ENCODE assay signal across 7 cellular contexts in the genomic region with DNA sequence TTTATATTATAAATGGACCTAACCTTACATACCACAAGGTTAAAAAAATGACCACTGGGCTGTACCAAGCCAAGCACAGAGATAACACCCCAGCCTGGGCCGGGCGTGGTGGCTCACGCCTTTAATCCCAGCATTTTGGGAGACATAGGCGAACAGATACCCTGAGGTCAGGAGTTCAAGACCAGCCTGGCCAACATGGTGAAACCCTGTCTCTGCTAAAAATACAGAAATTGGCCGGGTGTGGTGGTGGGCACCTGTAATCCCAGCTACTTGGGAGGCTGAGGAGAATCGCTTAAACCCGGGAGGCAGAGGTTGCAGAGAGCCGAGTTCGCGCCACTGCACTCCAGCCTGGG. TPM values are rescaled to one million over a fixed set of nuclear protein-coding genes. Genes with fewer than 3 reads are reported as not detected.
DNase-seq lines count a peak whose midpoint lies in the region; ATAC-seq, FAIRE-seq and TF ChIP-seq lines count a peak whose summit lies in the region.
"Not testable (repeated sequence)": the region's sequence is repeated elsewhere in the genome, so short reads cannot be mapped to it uniquely, and the experiment has no call there.

No MANE protein-coding gene starts in this region.

- peaks cover 14% of the 10 kb centered on the region; the same call in 1 of the 2 replicates for H3K79me2 ChIP-seq in PC-9 (ENCODE audit: low read depth)
- H3K79me2 ChIP-seq in hepatocyte: peaks cover 19% of the 10 kb centered on the region

- H3K27me3 Mint-ChIP-seq in activated naive CD4-positive, alpha-beta T cell treated with anti-CD3 and anti-CD28 coated beads, Interleukin-2, amount 10 ng/mL, durations not matched to agents 7 days and 5 days; dendritic cell treated with granulocyte-macrophage colony-stimulating factor and Interleukin-4, amounts not matched to agents 40 ng/mL and 50 ng/mL, for 4 days; naive B cell: not testable (repeated sequence)

- H3K36me3 Mint-ChIP-seq in activated naive CD4-positive, alpha-beta T cell treated with anti-CD3 and anti-CD28 coated beads, Interleukin-2, amount 10 ng/mL, durations not matched to agents 7 days and 5 days: peaks cover 47% of the 10 kb centered on the region
- peaks cover 47% of the 10 kb centered on the region for H3K36me3 Mint-ChIP-seq in dendritic cell treated with granulocyte-macrophage colony-stimulating factor and Interleukin-4, amounts not matched to agents 40 ng/mL and 50 ng/mL, for 4 days (ENCODE audit: low read depth)
- peaks cover 8 to 15% of the 10 kb centered on the region in 2 donors for H3K36me3 Mint-ChIP-seq in naive B cell

- POLR2A ChIA-PET in PC-9 (lab: Charles Lee; ENCODE audit: unreplicated experiment): interaction anchor here (0.6 to 0.7 kb wide), 2 partner anchors 154 to 181 kb away, joined by 3 to 7 read pairs; a partner anchor contains a TSS

- peak overlapping the region; percentile 99 for H3K27ac Mint-ChIP-seq in activated naive CD4-positive, alpha-beta T cell treated with anti-CD3 and anti-CD28 coated beads, Interleukin-2, amount 10 ng/mL, durations not matched to agents 7 days and 5 days
- H3K27ac Mint-ChIP-seq in dendritic cell treated with granulocyte-macrophage colony-stimulating factor and Interleukin-4, amounts not matched to agents 40 ng/mL and 50 ng/mL, for 4 days: peak overlapping the region; percentile 95
- H3K27ac Mint-ChIP-seq in naive B cell: peak overlapping the region; percentile 96 to 99 (median 98)

- intact Hi-C loops in PC-9 (cut with micrococcal nuclease; ENCODE audit: unreplicated experiment): not testable (repeated sequence)
- intact Hi-C loops in dendritic cell treated with granulocyte-macrophage colony-stimulating factor and Interleukin-4, amounts not matched to agents 40 ng/mL and 50 ng/mL, for 4 days (cut with micrococcal nuclease): loop anchor here (5.0 kb wide), 1 partner anchor 548 kb away; a partner anchor contains a TSS

- peaks cover 35% of the 10 kb centered on the region for H3K9me3 Mint-ChIP-seq in activated naive CD4-positive, alpha-beta T cell treated with anti-CD3 and anti-CD28 coated beads, Interleukin-2, amount 10 ng/mL, durations not matched to agents 7 days and 5 days
- peaks cover 35% of the 10 kb centered on the region for H3K9me3 Mint-ChIP-seq in dendritic cell treated with granulocyte-macrophage colony-stimulating factor and Interleukin-4, amounts not matched to agents 40 ng/mL and 50 ng/mL, for 4 days
- H3K9me3 Mint-ChIP-seq in naive B cell: peaks cover 5 to 76% (median 29%) of the 10 kb centered on the region in 7 donors

- not testable (repeated sequence) for H3K36me3 ChIP-seq in PC-9 (ENCODE audit: low read depth); hepatocyte (replicated peaks; ENCODE audit: insufficient read depth, low read depth); small intestine (ENCODE audit: control insufficient read depth in 2 of 2, insufficient read depth in 2 of 2, low read length in 2 of 2)

- not testable (repeated sequence) for ATAC-seq in naive B cell (ENCODE audit: low read depth in 2 of 2)

- not testable (repeated sequence) for H3K27ac ChIP-seq in PC-9
- H3K27ac ChIP-seq in hepatocyte: peak overlapping the region; percentile 98
- peak overlapping the region; percentile 53 to 98 for H3K27ac ChIP-seq in small intestine (ENCODE audit: low read depth in 1 of 2, low read length in 1 of 2)

- H4K20me1 ChIP-seq in PC-9 (ENCODE audit: insufficient read depth); hepatocyte (ENCODE audit: insufficient read depth, poor library complexity, severe bottlenecking): not testable (repeated sequence)

- peaks cover 49% of the 10 kb centered on the region for H3K4me1 Mint-ChIP-seq in activated naive CD4-positive, alpha-beta T cell treated with anti-CD3 and anti-CD28 coated beads, Interleukin-2, amount 10 ng/mL, durations not matched to agents 7 days and 5 days
- peaks cover 31% of the 10 kb centered on the region for H3K4me1 Mint-ChIP-seq in dendritic cell treated with granulocyte-macrophage colony-stimulating factor and Interleukin-4, amounts not matched to agents 40 ng/mL and 50 ng/mL, for 4 days (ENCODE audit: low read depth)
- H3K4me1 Mint-ChIP-seq in naive B cell: peaks cover 26 to 46% (median 33%) of the 10 kb centered on the region in 3 donors

- CTCF ChIA-PET in PC-9 (lab: Charles Lee): not testable (repeated sequence)
- CTCF ChIA-PET in activated naive CD4-positive, alpha-beta T cell treated with anti-CD3 and anti-CD28 coated beads, Interleukin-2, amount 10 ng/mL, durations not matched to agents 7 days and 5 days (lab: Charles Lee): interaction anchor here (0.7 kb wide), 1 partner anchor 118 kb away, joined by 3 read pairs; no protein-coding TSS in a partner anchor

- FAIRE-seq in small intestine (lab: Jason Lieb, UNC): not testable (repeated sequence)

- not testable (repeated sequence) for BruUV-seq in PC-9 (replicated peaks; lab: Mats Ljungman, UMichigan)

- not testable (repeated sequence) for TF ChIP-seq CTCF in GM12864 (IDR thresholded peaks at IDR 0.05; ENCODE audit: low read depth, low read length, missing control alignments); PC-9 (conservative IDR thresholded peaks at IDR 0.05); hepatocyte (IDR thresholded peaks at IDR 0.05; ENCODE audit: poor library complexity)

- not testable (repeated sequence) for H3K27me3 ChIP-seq in PC-9 (ENCODE audit: insufficient read depth, low read depth); hepatocyte; small intestine (ENCODE audit: control insufficient read depth in 2 of 2, insufficient read depth in 2 of 2, low read length in 2 of 2)

- H3K4me3 ChIP-seq in GM12864 (ENCODE audit: low read depth, low read length) (peak overlapping the region; percentile 60), PC-9 (peak overlapping the region; percentile 60; the same call in 1 of the 2 replicates), small intestine (ENCODE audit: low read depth in 1 of 2, low read length in 2 of 2) (peak overlapping the region; percentile 7 to 86)
- H3K4me3 ChIP-seq in hepatocyte: not testable (repeated sequence)

- H2AFZ ChIP-seq in PC-9: not testable (repeated sequence)
- H2AFZ ChIP-seq in hepatocyte: peak overlapping the region; percentile 95

- H3K9me2 ChIP-seq in PC-9 (ENCODE audit: insufficient read depth); hepatocyte (replicated peaks; ENCODE audit: insufficient read depth): not testable (repeated sequence)

- H3F3A ChIP-seq in PC-9 (ENCODE audit: insufficient read depth, low read depth): not testable (repeated sequence)

- H3K4me3 Mint-ChIP-seq in activated naive CD4-positive, alpha-beta T cell treated with anti-CD3 and anti-CD28 coated beads, Interleukin-2, amount 10 ng/mL, durations not matched to agents 7 days and 5 days: peak overlapping the region; percentile 99
- H3K4me3 Mint-ChIP-seq in dendritic cell treated with granulocyte-macrophage colony-stimulating factor and Interleukin-4, amounts not matched to agents 40 ng/mL and 50 ng/mL, for 4 days: peak overlapping the region; percentile 98
- peak overlapping the region; percentile 95 to 100 (median 99) for H3K4me3 Mint-ChIP-seq in naive B cell

- not testable (repeated sequence) for H3K9me3 ChIP-seq in PC-9 (ENCODE audit: insufficient read depth, low read depth); hepatocyte (ENCODE audit: low read depth); small intestine (ENCODE audit: control insufficient read depth, low read depth)

- H3K4me2 ChIP-seq in PC-9: peak overlapping the region; percentile 64
- H3K4me2 ChIP-seq in hepatocyte: peak overlapping the region; percentile 90

- 41% methylated on average over 10 of the region's 10 CpGs for WGBS in hepatocyte (ENCODE audit: low lambda C conversion rate, missing lambda C conversion rate)
- WGBS in small intestine, 3 donors: 44 to 48% (median 46%) methylated on average over 10 of the region's 10 CpGs

- DNase-seq in GM12864 (ENCODE audit: low read depth); activated naive CD4-positive, alpha-beta T cell treated with anti-CD3 and anti-CD28 coated beads, Interleukin-2, amount 10 ng/mL, durations not matched to agents 7 days and 5 days; naive B cell; small intestine: not testable (repeated sequence)
- peak in 1 of 2 experiments; percentile 1 for DNase-seq in PC-9
- peak; percentile 2 for DNase-seq in hepatocyte (ENCODE audit: low spot score)

- not testable (repeated sequence) for H3K4me1 ChIP-seq in PC-9 (replicated peaks; ENCODE audit: insufficient read depth); hepatocyte (ENCODE audit: insufficient read depth); small intestine (ENCODE audit: control insufficient read depth in 2 of 2, insufficient read depth in 1 of 2, low read depth in 1 of 2, low read length in 1 of 2)

RNA-seq across cellular contexts. Expression of a gene that starts 0.4 kb away (rescaled TPM):
- total RNA-seq in PC-9 (2021) (3.5 and 5.6 TPM in 2 replicates), hepatocyte (4.2 and 4.7 TPM in 2 replicates)
- polyA plus RNA-seq in hepatocyte (2.3 and 2.5 TPM in 2 replicates), naive B cell (ENCODE audit: low read depth in 6 of 6) (10 to 100 TPM in 3 of 6 donors, 1 to 10 TPM in 3; 4.0 to 11.4 (median 8.7) TPM), small intestine (1 to 10 TPM in 1 of 3 donors, under 1 TPM in 2; 0.27 to 1.7 (median 0.67) TPM)
